ENCODE assay signal across 8 cellular contexts in genomic region chr17:29931253-29931932, GRCh38. TPM values are rescaled to one million over a fixed set of nuclear protein-coding genes. Genes with fewer than 3 reads are reported as not detected.
DNase-seq lines count a peak whose midpoint lies in the region; ATAC-seq, FAIRE-seq and TF ChIP-seq lines count a peak whose summit lies in the region.

No MANE protein-coding gene starts in this region.

- no peaks in the 10 kb centered on the region for H3K9me3 ChIP-seq in BE2C
- H3K9me3 ChIP-seq in HepG2 (ENCODE audit: low read length): no peaks in the 10 kb centered on the region

- POLR2A ChIA-PET in HepG2 (lab: Yijun Ruan, JAX): interaction anchor here (0.6 to 1.2 kb wide), 2 partner anchors 128 to 292 kb away, joined by 3 to 5 read pairs; no protein-coding TSS in a partner anchor

- H3K4me3 ChIP-seq in BE2C (ENCODE audit: low read depth, low read length) (peak overlapping the region; percentile 85), choroid plexus epithelial cell (ENCODE audit: low read depth, low read length) (peak overlapping the region; percentile 14), HepG2 (replicated peaks in 1 of 3; ENCODE audit: insufficient read depth in 1 of 3, low read depth in 2 of 3, low read length in 3 of 3) (peak overlapping the region; percentile 81 to 98 (median 86))

- BruUV-seq in HepG2 (replicated peaks; lab: Mats Ljungman, UMichigan): no TSS peak

- no peaks in the 10 kb centered on the region for H3K36me3 ChIP-seq in BE2C
- no peaks in the 10 kb centered on the region for H3K36me3 ChIP-seq in HepG2 (replicated peaks in 1 of 2; ENCODE audit: control insufficient read depth in 1 of 2, insufficient read depth in 2 of 2, low read length in 2 of 2)

- peak; percentile 72 for DNase-seq in BE2C
- DNase-seq in NCI-H446 (lab: John Stamatoyannopoulos, UW): peak; percentile 60 to 87
- peak; percentile 54 for DNase-seq in activated CD4-positive, CD25-positive, alpha-beta regulatory T cell treated with anti-CD3 and anti-CD28 coated beads, Interleukin-2, amount 50 U/mL, for 16 hours (ENCODE audit: low read depth, low spot score)
- DNase-seq in choroid plexus epithelial cell (ENCODE audit: low read depth): peak; percentile 87
- peak; percentile 90 for DNase-seq in HepG2 (ENCODE audit: low spot score)
- peak; percentile 73 for DNase-seq in stimulated activated CD4-positive, alpha-beta T cell treated with anti-CD3 and anti-CD28 coated beads, Interleukin-4, amount 100 ng/mL, for 24 hours

- in situ Hi-C loops in HepG2 (cut with HindIII; ENCODE audit: extremely low pct_ligation_motif_present, low pct_unique_long_range_greater_than_20kb): loop anchor here (5.0 to 10.0 kb wide), 2 partner anchors 124 to 297 kb away; no protein-coding TSS in a partner anchor

- H3K27ac ChIP-seq in HepG2 (ENCODE audit: extremely low read length, insufficient read depth, low read length): peak overlapping the region; percentile 76

- H4K20me1 ChIP-seq in HepG2 (ENCODE audit: insufficient read depth, low read length): no peaks in the 10 kb centered on the region; the same call in 1 of the 2 replicates

- H3K4me2 ChIP-seq in HepG2 (ENCODE audit: low read depth, low read length): peak overlapping the region; percentile 90

- peak; percentile 81 for TF ChIP-seq RAD21 in HepG2 (CRISPR knock-in tag; IDR thresholded peaks at IDR 0.05)

- TF ChIP-seq EP300 in HepG2 (IDR thresholded peaks at IDR 0.05; ENCODE audit: low read depth in 2 of 2, low read length in 2 of 2) (no peak), HepG2 (CRISPR knock-in tag; IDR thresholded peaks at IDR 0.05; ENCODE audit: borderline replicate concordance) (no peak)

- FAIRE-seq in HepG2 (lab: Jason Lieb, UNC): peak; percentile 91

- intact Hi-C loops in HepG2 (cut with micrococcal nuclease; ENCODE audit: unreplicated experiment): loop anchor here (1.0 to 10.0 kb wide), 4 partner anchors 61 to 292 kb away; no protein-coding TSS in a partner anchor

- peak overlapping the region; percentile 97 for H2AFZ ChIP-seq in HepG2 (ENCODE audit: low read length)

- WGBS in HepG2 (ENCODE audit: low lambda C conversion rate): under 1% methylated on average over 3 of the region's 3 CpGs

- peak; percentile 80 for ATAC-seq in GM19043 (IDR thresholded peaks at IDR 0.05; ENCODE audit: low read depth, unreplicated experiment)
- peak; percentile 64 for ATAC-seq in HG03439 (IDR thresholded peaks at IDR 0.05; ENCODE audit: unreplicated experiment)
- ATAC-seq in HepG2: peak; percentile 82

- H3K27me3 ChIP-seq in BE2C (no peaks in the 10 kb centered on the region), HepG2 (ENCODE audit: control insufficient read depth in 1 of 2, insufficient read depth in 2 of 2, low read length in 2 of 2) (no peaks in the 10 kb centered on the region; a peak in 1 of 5 replicates)

- peaks cover 32% of the 10 kb centered on the region for H3K79me2 ChIP-seq in HepG2 (ENCODE audit: insufficient read depth, low read length)

- CTCF ChIA-PET in HepG2 (lab: Yijun Ruan, JAX; ENCODE audit: low intra/inter-chr PET ratio, low total read pairs): interaction anchor here (0.6 to 2.5 kb wide), 4 partner anchors 64 to 124 kb away, joined by 3 to 31 read pairs (median 4); no protein-coding TSS in a partner anchor

- peak overlapping the region; percentile 76 for H3K9ac ChIP-seq in HepG2 (ENCODE audit: insufficient read depth, low read depth, low read length)

- H3K4me1 ChIP-seq in BE2C (peaks cover 3% of the 10 kb centered on the region; the same call in 1 of the 2 replicates), HepG2 (ENCODE audit: insufficient read depth, low read length) (peaks cover 47% of the 10 kb centered on the region)

- TF ChIP-seq CTCF in BE2C (IDR thresholded peaks at IDR 0.05; ENCODE audit: low read depth, low read length) (peak; percentile 83), choroid plexus epithelial cell (conservative IDR thresholded peaks at IDR 0.05; ENCODE audit: low read depth, low read length) (peak; percentile 97), HepG2 (CRISPR knock-in tag; IDR thresholded peaks at IDR 0.05) (peak; percentile 88)

- no peak for TF ChIP-seq POLR2A in HepG2 (IDR thresholded peaks at IDR 0.05; ENCODE audit: insufficient read depth in 1 of 2, low read depth in 2 of 2, low read length in 2 of 2)

TF ChIP-seq in HepG2, 621 proteins besides CTCF, POLR2A, EP300 and RAD21 (continues in another document):
- TF ChIP-seq SIN3B (IDR thresholded peaks at IDR 0.05; ENCODE audit: low read length) (0 out of 2 replicates have a peak, but pooled peaks have one; percentile 35), ZNF326 (CRISPR knock-in tag; IDR thresholded peaks at IDR 0.05; ENCODE audit: borderline replicate concordance) (no peak), ZSCAN29 (CRISPR knock-in tag; conservative IDR thresholded peaks at IDR 0.05) (no peak), ZSCAN31 (CRISPR knock-in tag; IDR thresholded peaks at IDR 0.05; ENCODE audit: low read depth) (0 out of 2 replicates have a peak, but pooled peaks have one; percentile 45)

RNA-seq across cellular contexts. Expression of gene SSH2, which starts 1.4 kb away (rescaled TPM):
- polyA plus RNA-seq in BE2C (2012; ENCODE audit: insufficient read depth, insufficient read length, low read depth): 18.7 TPM
- total RNA-seq in HepG2 (2016; rRNA removed; fragmentation: Illumina TruSeq; extraction: Trizol): 6.0 and 8.7 TPM in 2 replicates
- total RNA-seq in HepG2 (2016; cell fraction: cytosol; rRNA removed; fragmentation: Illumina TruSeq; extraction: Trizol; ENCODE audit: low read depth): 10.7 and 11.6 TPM in 2 replicates
- 5.6 and 8.0 TPM in 2 replicates for total RNA-seq in HepG2 (2016; cell fraction: insoluble cytoplasmic fraction; rRNA removed; fragmentation: Illumina TruSeq; extraction: Trizol)
- total RNA-seq in HepG2 (2016; cell fraction: membrane; rRNA removed; fragmentation: Illumina TruSeq; extraction: Trizol): 6.9 and 7.9 TPM in 2 replicates
- 10.0 and 12.7 TPM in 2 replicates for total RNA-seq in HepG2 (2016; cell fraction: nucleus; rRNA removed; fragmentation: Illumina TruSeq; extraction: Trizol)
- polyA plus RNA-seq in HepG2 (2011; rRNA removed): 6.4 and 6.5 TPM in 2 replicates
- 5.2 and 5.3 TPM in 2 replicates for polyA plus RNA-seq in HepG2 (2011; cell fraction: cytosol; rRNA removed)
- polyA plus RNA-seq in HepG2 (2011; cell fraction: nucleus; rRNA removed): 7.3 and 7.8 TPM in 2 replicates
- 7.7 and 10.3 TPM in 2 replicates for polyA plus RNA-seq in HepG2 (2012)
- 63.7 and 72.5 TPM in 2 replicates for polyA plus RNA-seq in HepG2 (2016; cell fraction: cytosol; fragmentation: Illumina TruSeq; extraction: Trizol; ENCODE audit: low read depth)
- 10.0 and 11.0 TPM in 2 replicates for polyA plus RNA-seq in HepG2 (2016; cell fraction: insoluble cytoplasmic fraction; fragmentation: Illumina TruSeq; extraction: Trizol; ENCODE audit: low read depth)
- polyA plus RNA-seq in HepG2 (2016; cell fraction: membrane; fragmentation: Illumina TruSeq; extraction: Trizol; ENCODE audit: low read depth): 41.5 and 44.7 TPM in 2 replicates
- 12.8 and 14.3 TPM in 2 replicates for polyA plus RNA-seq in HepG2 (2016; cell fraction: nucleus; fragmentation: Illumina TruSeq; extraction: Trizol; ENCODE audit: insufficient read depth, low read depth)
- polyA minus RNA-seq in HepG2 (2011; rRNA and poly(A)+ RNA removed; ENCODE audit: low replicate concordance): 14.6 and 27.8 TPM in 2 replicates
- 9.6 and 10.8 TPM in 2 replicates for polyA minus RNA-seq in HepG2 (2011; cell fraction: cytosol; rRNA and poly(A)+ RNA removed)
- 24.7 and 27.6 TPM in 2 replicates for polyA minus RNA-seq in HepG2 (2011; cell fraction: nucleus; rRNA and poly(A)+ RNA removed)

RNA-seq across cellular contexts. Expression of gene EFCAB5, which starts 10.0 kb away (rescaled TPM):
- polyA plus RNA-seq in BE2C (2012; ENCODE audit: insufficient read depth, insufficient read length, low read depth): 1.6 TPM
- total RNA-seq in HepG2 (2016; rRNA removed; fragmentation: Illumina TruSeq; extraction: Trizol): not detected in 2 replicates
- not detected in 2 replicates for total RNA-seq in HepG2 (2016; cell fraction: cytosol; rRNA removed; fragmentation: Illumina TruSeq; extraction: Trizol; ENCODE audit: low read depth)
- total RNA-seq in HepG2 (2016; cell fraction: insoluble cytoplasmic fraction; rRNA removed; fragmentation: Illumina TruSeq; extraction: Trizol): not detected in 2 replicates
- total RNA-seq in HepG2 (2016; cell fraction: membrane; rRNA removed; fragmentation: Illumina TruSeq; extraction: Trizol): 0.17 TPM in 1 of 2 replicates, not detected in the other
- total RNA-seq in HepG2 (2016; cell fraction: nucleus; rRNA removed; fragmentation: Illumina TruSeq; extraction: Trizol): not detected in 2 replicates
- 0.03 and 0.15 TPM in 2 replicates for polyA plus RNA-seq in HepG2 (2011; rRNA removed)
- 0.01 TPM in 1 of 2 replicates, not detected in the other for polyA plus RNA-seq in HepG2 (2011; cell fraction: cytosol; rRNA removed)
- polyA plus RNA-seq in HepG2 (2011; cell fraction: nucleus; rRNA removed): not detected in 2 replicates
- polyA plus RNA-seq in HepG2 (2012): 0.05 TPM in 1 of 2 replicates, not detected in the other
- polyA plus RNA-seq in HepG2 (2016; cell fraction: cytosol; fragmentation: Illumina TruSeq; extraction: Trizol; ENCODE audit: low read depth): not detected in 2 replicates
- polyA plus RNA-seq in HepG2 (2016; cell fraction: insoluble cytoplasmic fraction; fragmentation: Illumina TruSeq; extraction: Trizol; ENCODE audit: low read depth): not detected in 2 replicates
- not detected in 2 replicates for polyA plus RNA-seq in HepG2 (2016; cell fraction: membrane; fragmentation: Illumina TruSeq; extraction: Trizol; ENCODE audit: low read depth)
- polyA plus RNA-seq in HepG2 (2016; cell fraction: nucleus; fragmentation: Illumina TruSeq; extraction: Trizol; ENCODE audit: insufficient read depth, low read depth): not detected in 2 replicates
- not detected in 2 replicates for polyA minus RNA-seq in HepG2 (2011; rRNA and poly(A)+ RNA removed; ENCODE audit: low replicate concordance)
- polyA minus RNA-seq in HepG2 (2011; cell fraction: cytosol; rRNA and poly(A)+ RNA removed): not detected in 2 replicates
- polyA minus RNA-seq in HepG2 (2011; cell fraction: nucleus; rRNA and poly(A)+ RNA removed): not detected in 2 replicates

Comparison
In these comparisons a context has a peak if more than half of its experiments do, and no peak if none do; other contexts are left out.
1. Peak in every context shown above with its lines: DNase-seq, ATAC-seq, H3K4me3 ChIP-seq and H3K27ac ChIP-seq.
2. H3K4me3 ChIP-seq: peak in every context shown above with its lines; median percentile 86 in HepG2; 85 in BE2C; 14 in choroid plexus epithelial cell.